In genomic region chr16:87765473-87765775, GRCh38 we compare ENCODE assay signal across 8 cellular contexts. TPM values are rescaled to one million over a fixed set of nuclear protein-coding genes. Genes with fewer than 3 reads are reported as not detected.
A peak's percentile ranks its signal among the peaks of the same experiment; 100 is the strongest.
DNase-seq lines count a peak whose midpoint lies in the region; ATAC-seq and TF ChIP-seq lines count a peak whose summit lies in the region.

No MANE protein-coding gene starts in this region.

- POLR2A ChIA-PET in CD4-positive, alpha-beta T cell (lab: Charles Lee) = interaction anchor here (0.8 to 3.0 kb wide), 18 partner anchors 10 to 805 kb away, joined by 3 to 20 read pairs (median 6); partner anchors contain the start of genes BANP, C16orf95, FBXO31 and SLC7A5

- CTCF ChIA-PET in CD4-positive, alpha-beta T cell (lab: Charles Lee) = interaction anchor here (0.9 to 2.9 kb wide), 3 partner anchors 14 to 371 kb away, joined by 3 to 26 read pairs (median 3); no protein-coding TSS in a partner anchor

- H3K4me1 Mint-ChIP-seq in CD4-positive, alpha-beta T cell (ENCODE audit: low read depth) = peaks cover 40% of the 10 kb centered on the region

- H3K36me3 Mint-ChIP-seq in CD4-positive, alpha-beta T cell (ENCODE audit: low read depth) = peaks cover 54% of the 10 kb centered on the region

- H3K4me3 Mint-ChIP-seq in CD4-positive, alpha-beta T cell = peak overlapping the region; percentile 99

- peak in 9 of 10 experiments; percentile 20 to 57 (median 35) for DNase-seq in CD4-positive, alpha-beta T cell
- DNase-seq in LNCaP clone FGC (ENCODE audit: low read depth) = no peak
- DNase-seq in activated T-helper 1 cell treated with Interleukin-2 at 50 U/mL for 16 hours (ENCODE audit: low read depth) = peak; percentile 39
- DNase-seq in foreskin melanocyte = peak; percentile 4
- no peak for DNase-seq in sciatic nerve (ENCODE audit: low spot score)
- DNase-seq in NCI-H2029 treated with DMSO at 0.1 percent for 48 hours (lab: John Stamatoyannopoulos, UW) = no peak
- DNase-seq in activated CD4-positive, CD25-positive, alpha-beta regulatory T cell (lab: John Stamatoyannopoulos, UW) = no peak

- H3K27ac Mint-ChIP-seq in CD4-positive, alpha-beta T cell = peak overlapping the region; percentile 97

- intact Hi-C loops in CD4-positive, alpha-beta T cell (cut with DNase I, micrococcal nuclease) = loop anchor here (1.0 to 10.0 kb wide), 6 partner anchors 43 to 1203 kb away; partner anchors contain the start of genes MAP1LC3B (in 1 of the 2) and ZC3H18 (in 1 of the 2)
- intact Hi-C loops in sciatic nerve (cut with DNase I) = loop anchor here (5.0 kb wide), 1 partner anchor 173 kb away; no protein-coding TSS in a partner anchor

- H3K4me3 ChIP-seq in LNCaP clone FGC (ENCODE audit: low read depth, low read length) = peak overlapping the region; percentile 98

- H3K9me3 ChIP-seq in CD4-positive, alpha-beta T cell (ENCODE audit: control insufficient read depth, low read length) = no peaks in the 10 kb centered on the region

- H3K27me3 Mint-ChIP-seq in CD4-positive, alpha-beta T cell = no peaks in the 10 kb centered on the region

- no peaks in the 10 kb centered on the region for H3K9me3 Mint-ChIP-seq in CD4-positive, alpha-beta T cell

- peak overlapping the region; percentile 95 for H3K27ac ChIP-seq in CD4-positive, alpha-beta T cell (ENCODE audit: low read depth, low read length)

- no peaks in the 10 kb centered on the region for H3K27me3 ChIP-seq in CD4-positive, alpha-beta T cell (ENCODE audit: control insufficient read depth, insufficient read depth, low read length)

- TF ChIP-seq CTCF in CD4-positive, alpha-beta T cell (IDR thresholded peaks at IDR 0.05) = no peak
- no peak for TF ChIP-seq CTCF in LNCaP clone FGC (IDR thresholded peaks at IDR 0.05; ENCODE audit: control insufficient read depth, extremely low read depth, insufficient read depth)

- ATAC-seq in CD4-positive, alpha-beta T cell (ENCODE audit: poor library complexity) = peak; percentile 66
- peak; percentile 29 for ATAC-seq in GM21529 (IDR thresholded peaks at IDR 0.05; ENCODE audit: unreplicated experiment)
- ATAC-seq in sciatic nerve = peak; percentile 59

RNA-seq across cellular contexts. Expression of gene KLHDC4, which starts 0.4 kb away (rescaled TPM):
- 10 to 100 TPM; 41.4 to 43.0 TPM for total RNA-seq in CD4-positive, alpha-beta T cell
- 41.5 TPM for total RNA-seq in sciatic nerve

Comparison
In these comparisons a context has a peak if more than half of its experiments do, and no peak if none do; other contexts are left out.
1. DNase-seq: peak in CD4-positive, alpha-beta T cell (9 of 10), activated T-helper 1 cell treated with Interleukin-2 at 50 U/mL for 16 hours (single experiment) and foreskin melanocyte (single experiment); none in LNCaP clone FGC (single experiment), sciatic nerve (single experiment), NCI-H2029 treated with DMSO at 0.1 percent for 48 hours (single experiment) and activated CD4-positive, CD25-positive, alpha-beta regulatory T cell (0 of 4).
2. Peak in every context shown above with its lines, with median percentiles within 50 percentile points of each other: ATAC-seq.